Comparison of ENCODE assay signal across 1 cellular context in genomic region chr15:40160689-40161688, GRCh38.
A peak's percentile ranks its signal among the peaks of the same experiment; 100 is the strongest.
TF ChIP-seq lines count a peak whose summit lies in the region.

TSS of gene BUB1B (plus strand) at chr15:40161069. CDS start at chr15:40161221, 152 bp downstream.

TF ChIP-seq in K562, 482 proteins besides CTCF, POLR2A, EP300 and RAD21 (continued from another document and continues in another):
- no peak for TF ChIP-seq ZNF318 (IDR thresholded peaks at IDR 0.05; ENCODE audit: borderline replicate concordance in 1 of 2, low read depth in 1 of 2)
- peak; percentile 62 for TF ChIP-seq POLR2AphosphoS5 (IDR thresholded peaks at IDR 0.05; ENCODE audit: control insufficient read depth, insufficient read depth, low read depth, low read length)
- no peak for TF ChIP-seq HSF4 (CRISPR knock-in tag; IDR thresholded peaks at IDR 0.05; ENCODE audit: borderline replicate concordance)
- no peak for TF ChIP-seq ZBTB7A (IDR thresholded peaks at IDR 0.05; ENCODE audit: borderline replicate concordance, control insufficient read depth, low read depth, low read length)
- TF ChIP-seq FOXP1 (CRISPR knock-in tag; IDR thresholded peaks at IDR 0.05), result no peak
- peak; percentile 99 for TF ChIP-seq CXXC5 (CRISPR knock-in tag; IDR thresholded peaks at IDR 0.05)
- TF ChIP-seq ZNF197 (CRISPR knock-in tag; IDR thresholded peaks at IDR 0.05; ENCODE audit: low read depth), result peak; percentile 91; the same call in 1 of the 2 replicates
- no peak for TF ChIP-seq CUX1 (CRISPR knock-in tag; IDR thresholded peaks at IDR 0.05)
- no peak for TF ChIP-seq CEBPB (tag; IDR thresholded peaks at IDR 0.05)
- peak; percentile 100 for TF ChIP-seq MYBL2 (IDR thresholded peaks at IDR 0.05; ENCODE audit: low read depth)
- peak; percentile 96; the same call in 1 of the 2 replicates for TF ChIP-seq MYBL2 (CRISPR knock-in tag; IDR thresholded peaks at IDR 0.05; ENCODE audit: borderline replicate concordance)
- TF ChIP-seq NRF1 (conservative IDR thresholded peaks at IDR 0.05 in 1 of 2, IDR thresholded peaks at IDR 0.05 in 1 of 2), result peak; percentile 54 to 65
- no peak for TF ChIP-seq CCNT2 (IDR thresholded peaks at IDR 0.05; ENCODE audit: borderline replicate concordance, extremely low read depth, insufficient read length, low read depth, low read length)
- no peak for TF ChIP-seq FOXO4 (CRISPR knock-in tag; IDR thresholded peaks at IDR 0.05)
- no peak for TF ChIP-seq ZBTB43 (CRISPR knock-in tag; IDR thresholded peaks at IDR 0.05)
- TF ChIP-seq NKRF (IDR thresholded peaks at IDR 0.05; ENCODE audit: borderline replicate concordance), result peak; percentile 98
- no peak for TF ChIP-seq GABPB2 (CRISPR knock-in tag; conservative IDR thresholded peaks at IDR 0.05)
- TF ChIP-seq DEAF1 (CRISPR knock-in tag; IDR thresholded peaks at IDR 0.05), result no peak
- TF ChIP-seq RBM34 (IDR thresholded peaks at IDR 0.05; ENCODE audit: borderline replicate concordance, insufficient read depth, low read length), result no peak
- peak; percentile 84 for TF ChIP-seq TAF9B (IDR thresholded peaks at IDR 0.05; ENCODE audit: partially characterized antibody)
- no peak for TF ChIP-seq ZNF584 (CRISPR knock-in tag; IDR thresholded peaks at IDR 0.05; ENCODE audit: low read depth)
- no peak for TF ChIP-seq CREB3 (tag; conservative IDR thresholded peaks at IDR 0.05; ENCODE audit: low read depth)
- TF ChIP-seq SREBF1 (IDR thresholded peaks at IDR 0.05; ENCODE audit: borderline replicate concordance, low read depth, low read length), result no peak; the same call in 1 of the 2 replicates
- TF ChIP-seq CBFA2T2 (conservative IDR thresholded peaks at IDR 0.05), result no peak
- 0 out of 4 replicates have a peak, but pooled peaks have one; percentile 3 to 46 for TF ChIP-seq UBTF (IDR thresholded peaks at IDR 0.05; ENCODE audit: borderline replicate concordance in 1 of 2, low read depth in 2 of 2, low read length in 2 of 2)
- peak; percentile 49 for TF ChIP-seq FOXJ2 (tag; IDR thresholded peaks at IDR 0.05)
- TF ChIP-seq ZNF311 (CRISPR knock-in tag; IDR thresholded peaks at IDR 0.05), result no peak
- TF ChIP-seq KHSRP (IDR thresholded peaks at IDR 0.05), result no peak
- TF ChIP-seq PTTG1 (tag; IDR thresholded peaks at IDR 0.05; ENCODE audit: low read depth), result no peak
- TF ChIP-seq FOS (IDR thresholded peaks at IDR 0.05; ENCODE audit: extremely low read depth, insufficient read length), result no peak
- no peak for TF ChIP-seq STAT5A (IDR thresholded peaks at IDR 0.05; ENCODE audit: borderline replicate concordance, low read length)
- TF ChIP-seq ZFX (CRISPR knock-in tag; IDR thresholded peaks at IDR 0.05), result peak; percentile 79
- no peak for TF ChIP-seq SMARCA4 (IDR thresholded peaks at IDR 0.05)
- no peak for TF ChIP-seq KLF10 (CRISPR knock-in tag; IDR thresholded peaks at IDR 0.05)
- no peak for TF ChIP-seq SMC3 (conservative IDR thresholded peaks at IDR 0.05; ENCODE audit: insufficient read depth, low read depth, low read length)
